8 cellular contexts compared by ENCODE assay signal in the genomic region with DNA sequence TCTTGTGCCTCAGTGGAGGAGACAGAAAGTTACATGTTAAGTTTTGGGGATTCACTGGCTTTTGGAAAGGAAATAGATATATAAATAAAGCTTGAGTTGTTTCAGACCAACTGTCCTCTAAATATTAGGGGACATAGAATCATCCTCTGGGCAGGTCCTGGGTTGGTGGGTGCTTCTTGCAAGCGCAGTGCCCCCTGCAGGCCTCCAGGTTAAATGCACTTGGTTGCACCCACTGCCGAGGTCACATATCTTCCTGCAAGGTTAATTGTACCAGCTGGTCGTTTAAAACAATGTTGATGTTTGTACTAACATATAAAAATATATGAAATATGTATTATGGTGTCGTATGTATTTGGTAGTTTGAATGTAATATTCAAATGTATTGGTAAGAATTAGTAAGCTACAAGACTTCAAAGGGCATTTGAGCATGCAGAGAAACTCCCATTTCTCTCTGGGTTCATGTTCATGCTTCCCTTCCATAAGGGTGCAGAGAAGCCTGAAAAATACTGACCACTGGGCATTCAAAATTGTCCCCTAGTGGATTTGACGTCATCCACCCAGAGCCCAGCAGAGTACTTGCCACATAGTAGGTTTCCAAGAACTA.
DNase-seq lines count a peak whose midpoint lies in the region; ATAC-seq, FAIRE-seq and TF ChIP-seq lines count a peak whose summit lies in the region.

No MANE protein-coding gene starts in this region.

- intact Hi-C loops in gastrocnemius medialis (cut with DNase I; ENCODE audit: low total_unique reads), result loop anchor here (2.0 kb wide), 2 partner anchors 110 to 156 kb away; no protein-coding TSS in a partner anchor

- TF ChIP-seq POLR2A in gastrocnemius medialis (IDR thresholded peaks at IDR 0.05), result no peak

- no peak overlapping the region for H3K27ac ChIP-seq in gastrocnemius medialis

- TF ChIP-seq CTCF in gastrocnemius medialis (IDR thresholded peaks at IDR 0.05 in 4 of 5, conservative IDR thresholded peaks at IDR 0.05 in 1 of 5), result peak; percentile 54 to 79 (median 64)

- peak; percentile 49 to 56 for ATAC-seq in gastrocnemius medialis
- no peak for ATAC-seq in GM18858 (IDR thresholded peaks at IDR 0.05; ENCODE audit: unreplicated experiment)

- peak; percentile 34 for DNase-seq in activated CD4-positive, CD25-positive, alpha-beta regulatory T cell treated with anti-CD3 and anti-CD28 coated beads, Interleukin-2, amount 50 U/mL, for 72 hours
- no peak for DNase-seq in activated CD4-positive, CD25-positive, alpha-beta regulatory T cell (lab: John Stamatoyannopoulos, UW)
- DNase-seq in HTR-8/SVneo (ENCODE audit: insufficient read length, low spot score) (peak; percentile 24), SW480 (ENCODE audit: low spot score) (peak; percentile 35), globus pallidus (ENCODE audit: low spot score) (peak; percentile 40), gastrocnemius medialis (peak in 1 of 2 donors; percentile 32), NCI-H446 treated with DMSO at 0.1 percent for 48 hours (lab: John Stamatoyannopoulos, UW) (no peak)

- no peak overlapping the region for H3K4me3 ChIP-seq in gastrocnemius medialis

- in situ Hi-C loops in gastrocnemius medialis (cut with MboI; ENCODE audit: low sequenced_read_pairs in 4 of 4), result loop anchor here in 3 of 4 donors (10.0 kb wide), 1 partner anchor 158 kb away; no protein-coding TSS in a partner anchor

- H3K4me1 ChIP-seq in gastrocnemius medialis, result peaks cover 0 to 10% of the 10 kb centered on the region in 2 donors

- no peaks in the 10 kb centered on the region for H3K9me3 ChIP-seq in gastrocnemius medialis

- no peaks in the 10 kb centered on the region for H3K27me3 ChIP-seq in gastrocnemius medialis

- no peaks in the 10 kb centered on the region for H3K36me3 ChIP-seq in gastrocnemius medialis

- no peak for FAIRE-seq in HTR-8/SVneo (lab: Jason Lieb, UNC)

Comparison
In these comparisons a context has a peak if more than half of its experiments do, and no peak if none do; other contexts are left out.
1. DNase-seq: peak in activated CD4-positive, CD25-positive, alpha-beta regulatory T cell treated with anti-CD3 and anti-CD28 coated beads, Interleukin-2, amount 50 U/mL, for 72 hours (single experiment), HTR-8/SVneo (single experiment), SW480 (single experiment) and globus pallidus (single experiment); none in activated CD4-positive, CD25-positive, alpha-beta regulatory T cell (0 of 4) and NCI-H446 treated with DMSO at 0.1 percent for 48 hours (single experiment).